ENCODE assay signal across 1 cellular context in the genomic region with DNA sequence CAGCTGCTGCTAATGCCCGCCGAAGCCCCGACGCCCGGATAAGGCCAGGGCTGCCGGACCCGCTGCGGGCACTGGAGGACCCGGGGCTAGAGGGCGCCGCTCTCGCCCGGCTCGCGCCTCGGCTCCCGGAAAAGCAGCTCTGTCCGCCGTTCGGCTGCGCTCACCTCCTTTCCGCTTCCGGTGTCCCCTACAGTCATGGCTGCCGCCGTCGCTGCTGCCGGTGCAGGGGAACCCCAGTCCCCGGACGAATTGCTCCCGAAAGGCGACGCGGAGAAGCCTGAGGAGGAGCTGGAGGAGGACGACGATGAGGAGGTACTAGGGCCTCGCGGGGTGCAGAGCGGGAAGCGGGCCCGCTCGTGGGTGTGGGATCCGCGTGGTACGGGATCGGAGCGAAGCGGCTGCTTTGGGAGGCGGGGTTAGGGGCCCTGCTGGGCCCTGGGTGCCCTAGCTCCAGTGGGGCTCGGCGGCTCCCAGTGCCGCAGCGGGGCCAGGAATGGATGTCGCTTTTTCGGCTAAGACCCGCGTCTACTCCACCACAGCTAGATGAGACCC.
TF ChIP-seq lines count a peak whose summit lies in the region.

TOMM22 (plus strand) TSS at position 174 of the 552 bp plus-strand sequence; CDS start at position 196, 22 bp downstream.

TF ChIP-seq in K562, 482 proteins besides CTCF, POLR2A, EP300 and RAD21 (continued from another document and continues in another):
- TF ChIP-seq, protein P1, sequence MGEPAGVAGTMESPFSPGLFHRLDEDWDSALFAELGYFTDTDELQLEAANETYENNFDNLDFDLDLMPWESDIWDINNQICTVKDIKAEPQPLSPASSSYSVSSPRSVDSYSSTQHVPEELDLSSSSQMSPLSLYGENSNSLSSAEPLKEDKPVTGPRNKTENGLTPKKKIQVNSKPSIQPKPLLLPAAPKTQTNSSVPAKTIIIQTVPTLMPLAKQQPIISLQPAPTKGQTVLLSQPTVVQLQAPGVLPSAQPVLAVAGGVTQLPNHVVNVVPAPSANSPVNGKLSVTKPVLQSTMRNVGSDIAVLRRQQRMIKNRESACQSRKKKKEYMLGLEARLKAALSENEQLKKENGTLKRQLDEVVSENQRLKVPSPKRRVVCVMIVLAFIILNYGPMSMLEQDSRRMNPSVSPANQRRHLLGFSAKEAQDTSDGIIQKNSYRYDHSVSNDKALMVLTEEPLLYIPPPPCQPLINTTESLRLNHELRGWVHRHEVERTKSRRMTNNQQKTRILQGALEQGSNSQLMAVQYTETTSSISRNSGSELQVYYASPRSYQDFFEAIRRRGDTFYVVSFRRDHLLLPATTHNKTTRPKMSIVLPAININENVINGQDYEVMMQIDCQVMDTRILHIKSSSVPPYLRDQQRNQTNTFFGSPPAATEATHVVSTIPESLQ (CRISPR knock-in tag; IDR thresholded peaks at IDR 0.05): no peak; the same call in 1 of the 2 replicates
- TF ChIP-seq ZNF764 (CRISPR knock-in tag; IDR thresholded peaks at IDR 0.05; ENCODE audit: low read depth) (no peak), MLLT1 (IDR thresholded peaks at IDR 0.05) (no peak), SMAD2 (IDR thresholded peaks at IDR 0.05; ENCODE audit: low read depth, low read length) (no peak), TOE1 (IDR thresholded peaks at IDR 0.05; ENCODE audit: borderline replicate concordance) (peak; percentile 69), TOE1 (CRISPR knock-in tag; IDR thresholded peaks at IDR 0.05; ENCODE audit: borderline replicate concordance, low read depth) (no peak), SREBF1 (IDR thresholded peaks at IDR 0.05; ENCODE audit: borderline replicate concordance, low read depth, low read length) (no peak), ZNF75A (CRISPR knock-in tag; IDR thresholded peaks at IDR 0.05) (no peak), WHSC1 (IDR thresholded peaks at IDR 0.05; ENCODE audit: low read length) (no peak), ZNF143 (CRISPR knock-in tag; IDR thresholded peaks at IDR 0.05) (no peak), YY1 (IDR thresholded peaks at IDR 0.05; ENCODE audit: borderline replicate concordance in 1 of 3, control insufficient read depth in 1 of 3, extremely low read depth in 1 of 3, insufficient read depth in 3 of 3, insufficient read length in 1 of 3, insufficient replicate concordance in 2 of 3, low read depth in 1 of 3, low read length in 2 of 3) (peak; percentile 79 to 98 (median 95)), NR4A1 (CRISPR knock-in tag; IDR thresholded peaks at IDR 0.05) (no peak), NR4A1 (tag; IDR thresholded peaks at IDR 0.05) (0 out of 2 replicates have a peak, but pooled peaks have one; percentile 15), TRIM28 (IDR thresholded peaks at IDR 0.05) (no peak), ZNF740 (CRISPR knock-in tag; IDR thresholded peaks at IDR 0.05) (no peak), ZNF740 (tag; IDR thresholded peaks at IDR 0.05) (no peak), PATZ1 (CRISPR knock-in tag; IDR thresholded peaks at IDR 0.05; ENCODE audit: borderline replicate concordance) (no peak), MEF2A (IDR thresholded peaks at IDR 0.05; ENCODE audit: control insufficient read depth, low read depth, low read length) (no peak), ZNF12 (CRISPR knock-in tag; IDR thresholded peaks at IDR 0.05) (no peak), MTA3 (IDR thresholded peaks at IDR 0.05; ENCODE audit: borderline replicate concordance) (peak; percentile 72; the same call in 1 of the 2 replicates), SIN3B (IDR thresholded peaks at IDR 0.05; ENCODE audit: low read depth) (peak; percentile 100), PML (IDR thresholded peaks at IDR 0.05; ENCODE audit: low read length) (0 out of 2 replicates have a peak, but pooled peaks have one; percentile 24), TAL1 (IDR thresholded peaks at IDR 0.05) (no peak), ZBTB2 (IDR thresholded peaks at IDR 0.05) (no peak), MBD2 (IDR thresholded peaks at IDR 0.05; ENCODE audit: borderline replicate concordance, low read depth) (peak; percentile 73; the same call in 1 of the 2 replicates), DLX4 (CRISPR knock-in tag; IDR thresholded peaks at IDR 0.05) (no peak), CBX3 (IDR thresholded peaks at IDR 0.05; ENCODE audit: borderline replicate concordance in 1 of 2, low read length in 2 of 2) (0 out of 3 replicates have a peak, but pooled peaks of 1 of the 2 experiments have one; percentile 45), KLF1 (tag; IDR thresholded peaks at IDR 0.05) (no peak), TAF1 (IDR thresholded peaks at IDR 0.05; ENCODE audit: control insufficient read depth, extremely low read depth, insufficient read depth, low read length, severe bottlenecking) (peak; percentile 90), SNAPC5 (CRISPR knock-in tag; IDR thresholded peaks at IDR 0.05) (no peak), MIER1 (IDR thresholded peaks at IDR 0.05; ENCODE audit: low read depth) (no peak), GABPA (tag; conservative IDR thresholded peaks at IDR 0.05; ENCODE audit: low read depth) (peak; percentile 99), CCNT2 (IDR thresholded peaks at IDR 0.05; ENCODE audit: borderline replicate concordance, extremely low read depth, insufficient read length, low read depth, low read length) (peak; percentile 81), GTF3C2 (IDR thresholded peaks at IDR 0.05; ENCODE audit: borderline replicate concordance, extremely low read depth, insufficient read length) (no peak), TAF15 (IDR thresholded peaks at IDR 0.05; ENCODE audit: low read depth, low read length) (no peak), BRD9 (IDR thresholded peaks at IDR 0.05; ENCODE audit: low read depth, partially characterized antibody) (no peak), HLTF (IDR thresholded peaks at IDR 0.05) (no peak), ASH1L (IDR thresholded peaks at IDR 0.05; ENCODE audit: borderline replicate concordance, low read depth, partially characterized antibody) (no peak), RBM25 (IDR thresholded peaks at IDR 0.05; ENCODE audit: low read depth, low read length, severe bottlenecking) (no peak), RFX5 (IDR thresholded peaks at IDR 0.05; ENCODE audit: low read depth, low read length) (no peak), ELF1 (tag; IDR thresholded peaks at IDR 0.05) (peak; percentile 76), PHB2 (IDR thresholded peaks at IDR 0.05; ENCODE audit: low read depth) (no peak), PHF8 (IDR thresholded peaks at IDR 0.05; ENCODE audit: borderline replicate concordance, low read length) (peak; percentile 86; the same call in 1 of the 2 replicates), CXXC5 (CRISPR knock-in tag; IDR thresholded peaks at IDR 0.05) (peak; percentile 88)
- TF ChIP-seq, protein P2, sequence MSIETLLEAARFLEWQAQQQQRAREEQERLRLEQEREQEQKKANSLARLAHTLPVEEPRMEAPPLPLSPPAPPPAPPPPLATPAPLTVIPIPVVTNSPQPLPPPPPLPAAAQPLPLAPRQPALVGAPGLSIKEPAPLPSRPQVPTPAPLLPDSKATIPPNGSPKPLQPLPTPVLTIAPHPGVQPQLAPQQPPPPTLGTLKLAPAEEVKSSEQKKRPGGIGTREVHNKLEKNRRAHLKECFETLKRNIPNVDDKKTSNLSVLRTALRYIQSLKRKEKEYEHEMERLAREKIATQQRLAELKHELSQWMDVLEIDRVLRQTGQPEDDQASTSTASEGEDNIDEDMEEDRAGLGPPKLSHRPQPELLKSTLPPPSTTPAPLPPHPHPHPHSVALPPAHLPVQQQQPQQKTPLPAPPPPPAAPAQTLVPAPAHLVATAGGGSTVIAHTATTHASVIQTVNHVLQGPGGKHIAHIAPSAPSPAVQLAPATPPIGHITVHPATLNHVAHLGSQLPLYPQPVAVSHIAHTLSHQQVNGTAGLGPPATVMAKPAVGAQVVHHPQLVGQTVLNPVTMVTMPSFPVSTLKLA (conservative IDR thresholded peaks at IDR 0.05): peak; percentile 81 to 96
- TF ChIP-seq, protein P3, sequence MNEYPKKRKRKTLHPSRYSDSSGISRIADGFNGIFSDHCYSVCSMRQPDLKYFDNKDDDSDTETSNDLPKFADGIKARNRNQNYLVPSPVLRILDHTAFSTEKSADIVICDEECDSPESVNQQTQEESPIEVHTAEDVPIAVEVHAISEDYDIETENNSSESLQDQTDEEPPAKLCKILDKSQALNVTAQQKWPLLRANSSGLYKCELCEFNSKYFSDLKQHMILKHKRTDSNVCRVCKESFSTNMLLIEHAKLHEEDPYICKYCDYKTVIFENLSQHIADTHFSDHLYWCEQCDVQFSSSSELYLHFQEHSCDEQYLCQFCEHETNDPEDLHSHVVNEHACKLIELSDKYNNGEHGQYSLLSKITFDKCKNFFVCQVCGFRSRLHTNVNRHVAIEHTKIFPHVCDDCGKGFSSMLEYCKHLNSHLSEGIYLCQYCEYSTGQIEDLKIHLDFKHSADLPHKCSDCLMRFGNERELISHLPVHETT (CRISPR knock-in tag; conservative IDR thresholded peaks at IDR 0.05 in 1 of 2, IDR thresholded peaks at IDR 0.05 in 1 of 2): peak in 1 of 2 experiments; percentile 70; a peak in 2 of 4 replicates
- TF ChIP-seq, protein P4, sequence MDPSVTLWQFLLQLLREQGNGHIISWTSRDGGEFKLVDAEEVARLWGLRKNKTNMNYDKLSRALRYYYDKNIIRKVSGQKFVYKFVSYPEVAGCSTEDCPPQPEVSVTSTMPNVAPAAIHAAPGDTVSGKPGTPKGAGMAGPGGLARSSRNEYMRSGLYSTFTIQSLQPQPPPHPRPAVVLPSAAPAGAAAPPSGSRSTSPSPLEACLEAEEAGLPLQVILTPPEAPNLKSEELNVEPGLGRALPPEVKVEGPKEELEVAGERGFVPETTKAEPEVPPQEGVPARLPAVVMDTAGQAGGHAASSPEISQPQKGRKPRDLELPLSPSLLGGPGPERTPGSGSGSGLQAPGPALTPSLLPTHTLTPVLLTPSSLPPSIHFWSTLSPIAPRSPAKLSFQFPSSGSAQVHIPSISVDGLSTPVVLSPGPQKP (CRISPR knock-in tag; IDR thresholded peaks at IDR 0.05): no peak
